ENCODE assay signal across 16 cellular contexts in genomic region chr14:105171004-105171673, GRCh38. TPM values are rescaled to one million over a fixed set of nuclear protein-coding genes. Genes with fewer than 3 reads are reported as not detected.
DNase-seq lines count a peak whose midpoint lies in the region; ATAC-seq and TF ChIP-seq lines count a peak whose summit lies in the region.
"Had no signal": no experiment of that assay in that cellular context is flagged by ENCODE, and none has a peak within 500 bp of the region (broad histone marks: within the 10 kb centered on the region; RNA-seq: fewer than 3 reads in every experiment).

No MANE protein-coding gene starts in this region.

- no peaks in the 10 kb centered on the region for H3K9me3 Mint-ChIP-seq in MCF 10A (ENCODE audit: unreplicated experiment)
- H3K9me3 Mint-ChIP-seq: activated T-cell treated with anti-CD3 and anti-CD28 coated beads, Interleukin-2, amount 50 U/mL, for 24 hours had no signal

- POLR2A ChIA-PET in MCF 10A (lab: Yijun Ruan, JAX), result interaction anchor here (0.7 to 1.2 kb wide), 3 partner anchors 9 to 150 kb away, joined by 3 to 4 read pairs (median 3); partner anchors contain the start of gene CDCA4

- H3K4me1 Mint-ChIP-seq in MCF 10A (ENCODE audit: insufficient read depth, unreplicated experiment), result peaks cover 8% of the 10 kb centered on the region

- H3K4me3 Mint-ChIP-seq in MCF 10A (ENCODE audit: unreplicated experiment), result no peak overlapping the region
- H3K4me3 Mint-ChIP-seq: activated naive CD8-positive, alpha-beta T cell; activated T-cell treated with anti-CD3 and anti-CD28 coated beads, Interleukin-2, amount 50 U/mL, for 24 hours had no signal

- H3K27ac ChIP-seq in left ventricle myocardium inferior (replicated peaks), result peak overlapping the region; percentile 87
- peak overlapping the region; percentile 43 to 76 (median 66) for H3K27ac ChIP-seq in upper lobe of left lung

- peak; percentile 39 for ATAC-seq in Right ventricle myocardium superior (ENCODE audit: poor library complexity)
- ATAC-seq in upper lobe of left lung (ENCODE audit: low FRiP score in 2 of 2), result peak in 1 of 2 donors; percentile 5
- ATAC-seq in HG02981 (IDR thresholded peaks at IDR 0.05; ENCODE audit: unreplicated experiment), result no peak

- no peak for TF ChIP-seq POLR2A in upper lobe of left lung (IDR thresholded peaks at IDR 0.05)

- H3K27ac Mint-ChIP-seq in MCF 10A (ENCODE audit: low read depth, unreplicated experiment), result no peak overlapping the region
- H3K27ac Mint-ChIP-seq: activated naive CD8-positive, alpha-beta T cell; activated T-cell treated with anti-CD3 and anti-CD28 coated beads, Interleukin-2, amount 50 U/mL, for 24 hours had no signal

- CTCF ChIA-PET in MCF 10A (lab: Yijun Ruan, JAX), result interaction anchor here (0.6 to 1.3 kb wide), 4 partner anchors 9 to 124 kb away, joined by 3 to 6 read pairs (median 4); no protein-coding TSS in a partner anchor

- 17% methylated on average over 14 of the region's 19 CpGs; no CpG with 5 or more reads in 1 of the 2 donors for WGBS in upper lobe of left lung, 2 donors

- BruUV-seq in MCF 10A (replicated peaks; lab: Mats Ljungman, UMichigan), result no TSS peak

- DNase-seq in Right ventricle myocardium superior (no peak), cardiac septum (ENCODE audit: low spot score) (no peak), NCI-H510A treated with DMSO at 0.1 percent for 48 hours (lab: John Stamatoyannopoulos, UW) (peak; percentile 72), left ventricle myocardium inferior (no peak), upper lobe of left lung (peak in 1 of 2 donors; percentile 69), iPS-NIHi7 (ENCODE audit: extremely low spot score) (no peak), MCF 10A (ENCODE audit: unreplicated experiment) (no peak)
- DNase-seq: activated CD4-positive, alpha-beta T cell treated with anti-CD3 and anti-CD28 coated beads for 48 hours; activated T-cell treated with anti-CD3 and anti-CD28 coated beads, Interleukin-2, amount 50 U/mL, for 24 hours; NCI-H524 treated with DMSO at 0.1 percent for 48 hours; occipital lobe; spleen; T-helper 9 cell had no signal

- H3K36me3 ChIP-seq in left ventricle myocardium inferior (no peaks in the 10 kb centered on the region), upper lobe of left lung (no peaks in the 10 kb centered on the region)
- H3K36me3 ChIP-seq: spleen had no signal

- H3K27me3 Mint-ChIP-seq in MCF 10A (ENCODE audit: insufficient read depth, unreplicated experiment), result no peaks in the 10 kb centered on the region

- TF ChIP-seq EP300 in upper lobe of left lung (IDR thresholded peaks at IDR 0.05), result no peak

- TF ChIP-seq CTCF in left ventricle myocardium inferior (IDR thresholded peaks at IDR 0.05; ENCODE audit: borderline replicate concordance) (no peak), upper lobe of left lung (IDR thresholded peaks at IDR 0.05) (no peak), MCF 10A (IDR thresholded peaks at IDR 0.05; ENCODE audit: unreplicated experiment) (no peak)

- intact Hi-C loops in Right ventricle myocardium superior (cut with DNase I) (no loop called here), cardiac septum (cut with DNase I) (no loop called here), left ventricle myocardium inferior (cut with micrococcal nuclease) (no loop called here), MCF 10A (cut with micrococcal nuclease) (no loop called here)

- H3K9me3 ChIP-seq in left ventricle myocardium inferior (replicated peaks) (no peaks in the 10 kb centered on the region), upper lobe of left lung (no peaks in the 10 kb centered on the region)
- H3K9me3 ChIP-seq: spleen had no signal

- H3K4me1 ChIP-seq in left ventricle myocardium inferior, result peaks cover 43% of the 10 kb centered on the region
- H3K4me1 ChIP-seq in upper lobe of left lung, result peaks cover 38 to 72% (median 56%) of the 10 kb centered on the region in 4 donors

- peaks cover 7% of the 10 kb centered on the region for H3K36me3 Mint-ChIP-seq in MCF 10A (ENCODE audit: insufficient read depth, unreplicated experiment)
- H3K36me3 Mint-ChIP-seq: activated naive CD8-positive, alpha-beta T cell had no signal

- H3K27me3 ChIP-seq in left ventricle myocardium inferior (ENCODE audit: low read depth) (peaks cover 31% of the 10 kb centered on the region), upper lobe of left lung (peaks cover 0 to 11% (median 3%) of the 10 kb centered on the region in 4 donors)

- H3K4me3 ChIP-seq in left ventricle myocardium inferior (peak overlapping the region; percentile 11), upper lobe of left lung (no peak overlapping the region)
- H3K4me3 ChIP-seq: spleen had no signal

RNA-seq across cellular contexts. Expression of gene JAG2, which starts 2.6 kb away (rescaled TPM):
- 28.6 TPM for total RNA-seq in Right ventricle myocardium superior
- total RNA-seq in cardiac septum, result 36.7 TPM
- 26.1 TPM for total RNA-seq in left ventricle myocardium inferior
- total RNA-seq in upper lobe of left lung, result 10 to 100 TPM; 14.9 to 43.4 (median 23.8) TPM
- total RNA-seq in MCF 10A (2022), result 33.5 and 33.7 TPM in 2 replicates
- total RNA-seq: RPMI7951 had no signal

RNA-seq across cellular contexts. Expression of gene NUDT14, which starts 10.0 kb away (rescaled TPM):
- total RNA-seq in Right ventricle myocardium superior, result 32.2 TPM
- 27.1 TPM for total RNA-seq in cardiac septum
- total RNA-seq in left ventricle myocardium inferior, result 22.9 TPM
- total RNA-seq in upper lobe of left lung, result 10 to 100 TPM; 17.9 to 87.5 (median 54.9) TPM
- 26.1 and 27.4 TPM in 2 replicates for total RNA-seq in MCF 10A (2022)
